In genomic region chr13:29594710-29595379, GRCh38 we compare ENCODE assay signal across 8 cellular contexts. TPM values are rescaled to one million over a fixed set of nuclear protein-coding genes. Genes with fewer than 3 reads are reported as not detected.
DNase-seq lines count a peak whose midpoint lies in the region; ATAC-seq and TF ChIP-seq lines count a peak whose summit lies in the region.

No MANE protein-coding gene starts in this region.

- H3K27me3 ChIP-seq in DOHH2 (ENCODE audit: control insufficient read depth, low read length) (no peaks in the 10 kb centered on the region), spleen (replicated peaks in 1 of 7) (no peaks in the 10 kb centered on the region)

- DNase-seq in HPDE6-E6E7 (ENCODE audit: extremely low spot score) (peak; percentile 3), T-helper 22 cell (ENCODE audit: low read depth) (peak; percentile 32), astrocyte of the hippocampus (ENCODE audit: low read depth, low spot score) (peak; percentile 80), spleen (peak; percentile 91), NCI-H128 (lab: John Stamatoyannopoulos, UW; ENCODE audit: unreplicated experiment) (no peak)

- H3K4me2 ChIP-seq in DOHH2 (ENCODE audit: low read length) = peak overlapping the region; percentile 89

- whole genome bisulfite sequencing in spleen, 5 donors = 0 to 2% (median 1%) methylated on average over 13 to 75 of the region's 75 CpGs

- H3K27ac ChIP-seq in DOHH2 (ENCODE audit: low read depth, low read length) (peak overlapping the region; percentile 65), spleen (peak overlapping the region; percentile 61 to 91 (median 82))

- H4K20me1 ChIP-seq in DOHH2 (ENCODE audit: control insufficient read depth, insufficient read depth, low read depth, low read length) = peaks cover 31% of the 10 kb centered on the region

- no peak for TF ChIP-seq CTCF in DOHH2 (IDR thresholded peaks at IDR 0.05; ENCODE audit: low read depth, low read length, poor library complexity, severe bottlenecking)
- no peak for TF ChIP-seq CTCF in spleen (IDR thresholded peaks at IDR 0.05 in 8 of 11, conservative IDR thresholded peaks at IDR 0.05 in 3 of 11)

- H3K9me2 ChIP-seq in DOHH2 (replicated peaks; ENCODE audit: control insufficient read depth, low read length) = no peaks in the 10 kb centered on the region

- no peak for TF ChIP-seq POLR2A in spleen (IDR thresholded peaks at IDR 0.05)

- ATAC-seq in GM21360 (IDR thresholded peaks at IDR 0.05; ENCODE audit: unreplicated experiment) = peak; percentile 32

- H3K79me2 ChIP-seq in DOHH2 (ENCODE audit: control insufficient read depth, low read length) = peaks cover 60% of the 10 kb centered on the region

- H3K36me3 ChIP-seq in DOHH2 (ENCODE audit: control insufficient read depth, low read length) (peaks cover 52% of the 10 kb centered on the region), spleen (no peaks in the 10 kb centered on the region)

- H3K4me1 ChIP-seq in DOHH2 (ENCODE audit: control insufficient read depth, low read length) (peaks cover 32% of the 10 kb centered on the region), spleen (peaks cover 4 to 49% (median 25%) of the 10 kb centered on the region in 6 donors)

- intact Hi-C loops in spleen (cut with DNase I; ENCODE audit: low total_unique reads) = loop anchor here (10.0 kb wide), 1 partner anchor 250 kb away; no protein-coding TSS in a partner anchor

- no peaks in the 10 kb centered on the region for H3K9me3 ChIP-seq in DOHH2 (ENCODE audit: control insufficient read depth, insufficient read depth, low read length)
- no peaks in the 10 kb centered on the region for H3K9me3 ChIP-seq in iPS-18c (ENCODE audit: control insufficient read depth, insufficient read depth, low read length)
- no peaks in the 10 kb centered on the region for H3K9me3 ChIP-seq in spleen

- H3F3A ChIP-seq in DOHH2 (ENCODE audit: control insufficient read depth, insufficient read depth) = no peaks in the 10 kb centered on the region

- H3K4me3 ChIP-seq in DOHH2 (ENCODE audit: low read length) (peak overlapping the region; percentile 99), iPS-18c (ENCODE audit: insufficient read depth, low read depth, low read length) (peak overlapping the region; percentile 81), spleen (peak overlapping the region; percentile 81 to 99 (median 94))

RNA-seq across cellular contexts. Expression of gene SLC7A1, which starts 0.6 kb away (rescaled TPM):
- total RNA-seq in spleen = 10 to 100 TPM; 16.7 to 53.8 (median 26.0) TPM
- polyA plus RNA-seq in spleen = 1 to 10 TPM; 2.2 to 3.9 (median 2.8) TPM
